8 cellular contexts compared by ENCODE assay signal in the genomic region with DNA sequence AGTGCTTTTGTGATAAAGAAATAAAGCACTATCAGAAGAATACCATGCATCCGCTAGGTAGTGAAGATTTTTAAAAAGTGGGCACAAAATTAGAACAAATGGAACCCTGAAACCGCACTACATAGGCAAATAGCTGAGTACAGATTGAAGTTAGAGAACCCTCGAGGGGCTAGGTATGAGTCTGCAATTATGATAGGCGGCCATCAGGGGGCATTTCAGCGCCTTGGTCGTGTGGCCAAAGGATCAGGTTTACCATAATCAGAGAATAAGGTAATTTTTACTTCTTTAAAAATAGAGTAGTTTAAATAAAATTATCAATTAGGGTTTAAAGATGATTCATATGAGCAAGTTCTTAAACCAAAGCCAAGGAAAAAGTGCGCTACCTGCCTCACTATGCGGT.
DNase-seq lines count a peak whose midpoint lies in the region; ATAC-seq, FAIRE-seq and TF ChIP-seq lines count a peak whose summit lies in the region.
"Had no signal": no experiment of that assay in that cellular context is flagged by ENCODE, and none has a peak within 500 bp of the region (broad histone marks: within the 10 kb centered on the region; RNA-seq: fewer than 3 reads in every experiment).

No MANE protein-coding gene starts in this region.

- peak overlapping the region; percentile 83 for H3K27ac ChIP-seq in smooth muscle cell (ENCODE audit: low read depth)

- no peaks in the 10 kb centered on the region for H3K4me1 ChIP-seq in Loucy (ENCODE audit: insufficient read depth, low read length, poor library complexity, severe bottlenecking)
- peaks cover 17% of the 10 kb centered on the region for H3K4me1 ChIP-seq in smooth muscle cell (ENCODE audit: low read depth)

- H4K20me1 ChIP-seq in Loucy (ENCODE audit: insufficient read depth, low read length, poor library complexity, severe bottlenecking) (no peaks in the 10 kb centered on the region), smooth muscle cell (ENCODE audit: low read depth) (no peaks in the 10 kb centered on the region)

- no peaks in the 10 kb centered on the region for H3K27me3 ChIP-seq in Loucy (ENCODE audit: insufficient read depth, low read length, poor library complexity, severe bottlenecking)
- H3K27me3 ChIP-seq in bronchial epithelial cell (ENCODE audit: control insufficient read depth, insufficient read depth, low read length): no peaks in the 10 kb centered on the region
- H3K27me3 ChIP-seq in smooth muscle cell (ENCODE audit: low read depth): no peaks in the 10 kb centered on the region

- H3K4me3 ChIP-seq in Loucy (ENCODE audit: low read length, poor library complexity, severe bottlenecking) (no peak overlapping the region), bronchial epithelial cell (ENCODE audit: low read depth, low read length) (no peak overlapping the region), smooth muscle cell (no peak overlapping the region)

- peak; percentile 54 for TF ChIP-seq CTCF in GM12872 (IDR thresholded peaks at IDR 0.05; ENCODE audit: insufficient read depth, low read depth, low read length)
- TF ChIP-seq CTCF in Loucy (conservative IDR thresholded peaks at IDR 0.05; ENCODE audit: low read length): peak; percentile 73
- peak; percentile 17 for TF ChIP-seq CTCF in bronchial epithelial cell (IDR thresholded peaks at IDR 0.05; ENCODE audit: insufficient read depth, low read length, severe bottlenecking)
- peak; percentile 26 for TF ChIP-seq CTCF in smooth muscle cell (IDR thresholded peaks at IDR 0.05; ENCODE audit: borderline replicate concordance, insufficient read depth, poor library complexity, severe bottlenecking)

- ATAC-seq in GM21723 (IDR thresholded peaks at IDR 0.05; ENCODE audit: unreplicated experiment): no peak

- WGBS in smooth muscle cell (ENCODE audit: low lambda C conversion rate): 71% methylated on average over 8 of the region's 8 CpGs

- H3K79me2 ChIP-seq in Loucy (ENCODE audit: insufficient read depth, low read length) (no peaks in the 10 kb centered on the region), smooth muscle cell (ENCODE audit: low read depth) (no peaks in the 10 kb centered on the region)

- H3K4me2 ChIP-seq in Loucy (ENCODE audit: low read depth, low read length, poor library complexity, severe bottlenecking) (no peak overlapping the region), smooth muscle cell (no peak overlapping the region)

- H3K9ac ChIP-seq in Loucy (ENCODE audit: low read depth, low read length, poor library complexity, severe bottlenecking) (no peak overlapping the region), smooth muscle cell (ENCODE audit: low read depth) (no peak overlapping the region)

- DNase-seq in bronchial epithelial cell (ENCODE audit: low read depth) (no peak), smooth muscle cell (lab: John Stamatoyannopoulos, UW; ENCODE audit: unreplicated experiment) (no peak), mucosa of gallbladder (ENCODE audit: low spot score) (no peak), NCI-H1694 (lab: John Stamatoyannopoulos, UW) (no peak)
- DNase-seq: T1000 had no signal

- H3F3A ChIP-seq in Loucy (ENCODE audit: low read depth): no peaks in the 10 kb centered on the region
- H3F3A ChIP-seq in smooth muscle cell (ENCODE audit: low read depth): peaks cover 11% of the 10 kb centered on the region

- H2AFZ ChIP-seq in Loucy (ENCODE audit: low read length) (no peak overlapping the region), smooth muscle cell (ENCODE audit: low read depth) (no peak overlapping the region)

- FAIRE-seq in bronchial epithelial cell (lab: Jason Lieb, UNC): no peak

- no peaks in the 10 kb centered on the region for H3K9me2 ChIP-seq in Loucy (replicated peaks; ENCODE audit: low read depth, low read length)

- no peaks in the 10 kb centered on the region for H3K9me3 ChIP-seq in Loucy (ENCODE audit: insufficient read depth, low read depth, low read length)
- H3K9me3 ChIP-seq in smooth muscle cell (replicated peaks; ENCODE audit: low read depth): no peaks in the 10 kb centered on the region

- H3K36me3 ChIP-seq in Loucy (ENCODE audit: insufficient read depth, low read length): no peaks in the 10 kb centered on the region
- H3K36me3 ChIP-seq in bronchial epithelial cell (ENCODE audit: control insufficient read depth, insufficient read depth, low read length): no peaks in the 10 kb centered on the region
- no peaks in the 10 kb centered on the region for H3K36me3 ChIP-seq in smooth muscle cell (ENCODE audit: low read depth)

Comparison
In these comparisons a context has a peak if more than half of its experiments do, and no peak if none do; other contexts are left out.
1. CTCF ChIP-seq: peak in every context shown above with its lines; median percentile 73 in Loucy; 54 in GM12872; 26 in smooth muscle cell; 17 in bronchial epithelial cell.